ENCODE assay signal across 15 cellular contexts in the genomic region with DNA sequence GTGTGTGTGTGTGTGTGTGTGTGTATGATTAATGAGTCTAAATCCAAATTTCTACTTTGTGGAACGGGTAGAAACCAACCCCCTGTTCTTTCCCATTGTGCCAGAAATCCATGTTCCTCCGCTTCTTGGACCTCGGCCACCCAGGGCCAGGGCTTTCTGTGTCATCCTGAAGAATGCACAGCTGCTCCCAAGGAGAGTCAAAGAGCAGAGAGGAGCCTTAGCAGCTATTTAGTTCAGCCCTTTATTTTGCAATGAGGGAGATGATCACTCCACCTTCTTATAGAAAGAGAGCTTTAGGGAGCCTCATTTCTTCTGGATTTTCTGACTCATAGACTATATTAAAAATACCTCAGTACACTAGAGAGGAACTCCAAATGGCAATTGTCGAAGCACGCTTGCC.
DNase-seq lines count a peak whose midpoint lies in the region; ATAC-seq, FAIRE-seq and TF ChIP-seq lines count a peak whose summit lies in the region.
"Had no signal": no experiment of that assay in that cellular context is flagged by ENCODE, and none has a peak within 500 bp of the region (broad histone marks: within the 10 kb centered on the region; RNA-seq: fewer than 3 reads in every experiment).

No MANE protein-coding gene starts in this region.

- peaks cover 2% of the 10 kb centered on the region for H3K36me3 Mint-ChIP-seq in astrocyte (ENCODE audit: low read depth, unreplicated experiment)
- no peaks in the 10 kb centered on the region for H3K36me3 Mint-ChIP-seq in nephron progenitor cell (ENCODE audit: low read depth)
- H3K36me3 Mint-ChIP-seq: CD4-positive, alpha-beta memory T cell had no signal

- H3K27me3 ChIP-seq in astrocyte (ENCODE audit: insufficient read depth, low read length) (no peaks in the 10 kb centered on the region), tibial artery (peaks cover 0 to 22% of the 10 kb centered on the region in 2 donors)
- H3K27me3 ChIP-seq: body of pancreas, dorsolateral prefrontal cortex, foreskin keratinocyte had no signal

- H3K9me3 Mint-ChIP-seq in astrocyte (ENCODE audit: unreplicated experiment) (peaks cover 4% of the 10 kb centered on the region), nephron progenitor cell (peaks cover 8% of the 10 kb centered on the region)

- H3K79me2 ChIP-seq in astrocyte (ENCODE audit: insufficient read depth, low read length): no peaks in the 10 kb centered on the region

- H3K9ac ChIP-seq in astrocyte (ENCODE audit: low read length): peak overlapping the region; percentile 7

- H3K4me1 Mint-ChIP-seq in astrocyte (ENCODE audit: low read depth, unreplicated experiment) (peaks cover 9% of the 10 kb centered on the region), nephron progenitor cell (peaks cover 19% of the 10 kb centered on the region)
- H3K4me1 Mint-ChIP-seq: CD4-positive, alpha-beta memory T cell; IgD-negative memory B cell had no signal

- intact Hi-C loops in Right ventricle myocardium superior (cut with DNase I): no loop called here
- intact Hi-C loops in tibial artery (cut with DNase I; ENCODE audit: low total_unique reads): no loop called here

- peak; percentile 55 for FAIRE-seq in H54 (lab: Jason Lieb, UNC)
- FAIRE-seq in astrocyte (lab: Jason Lieb, UNC): no peak

- no peak for ATAC-seq in Right ventricle myocardium superior (ENCODE audit: poor library complexity)
- ATAC-seq: body of pancreas, foreskin keratinocyte, left lung had no signal

- no peaks in the 10 kb centered on the region for H4K20me1 ChIP-seq in astrocyte (ENCODE audit: insufficient read depth, low read length)

- DNase-seq in H54 (ENCODE audit: insufficient read length, low spot score) (peak; percentile 29), astrocyte (ENCODE audit: low read depth) (peak; percentile 86), fibroblast of villous mesenchyme (ENCODE audit: low read depth) (peak; percentile 74), DMS 273 (lab: John Stamatoyannopoulos, UW; ENCODE audit: unreplicated experiment) (no peak), Right ventricle myocardium superior (no peak), tibial artery (no peak), nephron progenitor cell (no peak)
- DNase-seq: activated gamma-delta T cell; body of pancreas; CD4-positive, alpha-beta memory T cell; dorsolateral prefrontal cortex; left lung had no signal

- no peak overlapping the region for H2AFZ ChIP-seq in astrocyte (ENCODE audit: low read depth, low read length)

- H3K27me3 Mint-ChIP-seq in astrocyte (ENCODE audit: low read depth, unreplicated experiment) (no peaks in the 10 kb centered on the region), nephron progenitor cell (ENCODE audit: low read depth, poor library complexity) (peaks cover 15% of the 10 kb centered on the region)

- H3K4me3 ChIP-seq in astrocyte (ENCODE audit: insufficient read depth, low read depth, low read length): no peak overlapping the region
- H3K4me3 ChIP-seq in fibroblast of villous mesenchyme (ENCODE audit: low read depth, low read length): no peak overlapping the region
- no peak overlapping the region for H3K4me3 ChIP-seq in tibial artery
- H3K4me3 ChIP-seq: body of pancreas, dorsolateral prefrontal cortex, left lung had no signal

- H3K36me3 ChIP-seq in astrocyte (ENCODE audit: insufficient read depth, low read length) (no peaks in the 10 kb centered on the region), tibial artery (no peaks in the 10 kb centered on the region)
- H3K36me3 ChIP-seq: left lung had no signal

- peak overlapping the region; percentile 44 for H3K4me2 ChIP-seq in astrocyte (ENCODE audit: low read length)

- H3K27ac ChIP-seq in astrocyte (ENCODE audit: low read depth, low read length): peak overlapping the region; percentile 39
- no peak overlapping the region for H3K27ac ChIP-seq in tibial artery
- H3K27ac ChIP-seq: body of pancreas, dorsolateral prefrontal cortex, foreskin keratinocyte, left lung had no signal

- peaks cover 24% of the 10 kb centered on the region for H3K4me1 ChIP-seq in astrocyte (ENCODE audit: insufficient read depth, low read length)
- no peaks in the 10 kb centered on the region for H3K4me1 ChIP-seq in tibial artery
- H3K4me1 ChIP-seq: body of pancreas, left lung had no signal

- TF ChIP-seq POLR2A in H54 (IDR thresholded peaks at IDR 0.05; ENCODE audit: low read depth, low read length): no peak

- H3K27ac Mint-ChIP-seq in astrocyte (ENCODE audit: unreplicated experiment) (no peak overlapping the region), nephron progenitor cell (no peak overlapping the region)
- H3K27ac Mint-ChIP-seq: CD4-positive, alpha-beta memory T cell; IgD-negative memory B cell; progenitor cell of endocrine pancreas had no signal

- TF ChIP-seq CTCF in astrocyte (IDR thresholded peaks at IDR 0.05; ENCODE audit: insufficient read depth, low read depth, low read length): no peak
- no peak for TF ChIP-seq CTCF in fibroblast of villous mesenchyme (IDR thresholded peaks at IDR 0.05; ENCODE audit: insufficient read depth, low read depth, low read length)
- no peak for TF ChIP-seq CTCF in tibial artery (IDR thresholded peaks at IDR 0.05)
- TF ChIP-seq CTCF in nephron progenitor cell (IDR thresholded peaks at IDR 0.05): no peak

- H3K4me3 Mint-ChIP-seq in astrocyte (ENCODE audit: unreplicated experiment) (peak overlapping the region; percentile 58), nephron progenitor cell (no peak overlapping the region)
- H3K4me3 Mint-ChIP-seq: CD4-positive, alpha-beta memory T cell; IgD-negative memory B cell had no signal

- H3K9me3 ChIP-seq in astrocyte (ENCODE audit: insufficient read depth, low read depth, low read length) (no peaks in the 10 kb centered on the region), tibial artery (peaks cover 0 to 13% (median 4%) of the 10 kb centered on the region in 3 donors)
- H3K9me3 ChIP-seq: body of pancreas had no signal

Comparison
In these comparisons a context has a peak if more than half of its experiments do, and no peak if none do; other contexts are left out.
1. DNase-seq: peak in H54 (single experiment), astrocyte (single experiment) and fibroblast of villous mesenchyme (single experiment); none in DMS 273 (single experiment), Right ventricle myocardium superior (single experiment), tibial artery (0 of 2) and nephron progenitor cell (single experiment).